16 cellular contexts compared by ENCODE assay signal in genomic region chr21:18142639-18143038, GRCh38.
A peak's percentile ranks its signal among the peaks of the same experiment; 100 is the strongest.
DNase-seq lines count a peak whose midpoint lies in the region; ATAC-seq and TF ChIP-seq lines count a peak whose summit lies in the region.
"Had no signal": no experiment of that assay in that cellular context is flagged by ENCODE, and none has a peak within 500 bp of the region (broad histone marks: within the 10 kb centered on the region; RNA-seq: fewer than 3 reads in every experiment).

No MANE protein-coding gene starts in this region.

- BruUV-seq in PC-3 (replicated peaks; lab: Mats Ljungman, UMichigan): no TSS peak

- H3F3A ChIP-seq in neural cell (ENCODE audit: insufficient read depth, low read length, poor library complexity, severe bottlenecking): no peaks in the 10 kb centered on the region
- H3F3A ChIP-seq in PC-3 (ENCODE audit: low read length, unreplicated experiment): no peaks in the 10 kb centered on the region

- H4K20me1 ChIP-seq in neural cell (ENCODE audit: insufficient read depth) (no peaks in the 10 kb centered on the region), PC-3 (ENCODE audit: low read length) (no peaks in the 10 kb centered on the region)

- no peak for TF ChIP-seq RAD21 in neural cell (conservative IDR thresholded peaks at IDR 0.05)

- H3K4me3 ChIP-seq in neural cell (ENCODE audit: low read length) (no peak overlapping the region), PC-3 (ENCODE audit: low read length) (no peak overlapping the region)
- H3K4me3 ChIP-seq: SJSA1 had no signal

- no peak for ATAC-seq in GM19035 (IDR thresholded peaks at IDR 0.05; ENCODE audit: unreplicated experiment)
- ATAC-seq in PC-3: no peak

- H3K9me2 ChIP-seq in neural cell (ENCODE audit: insufficient read depth, low read length) (no peaks in the 10 kb centered on the region), PC-3 (replicated peaks; ENCODE audit: low read length) (no peaks in the 10 kb centered on the region)

- H3K9me3 ChIP-seq in neural cell (ENCODE audit: low read length): no peaks in the 10 kb centered on the region
- H3K9me3 ChIP-seq in PC-3 (ENCODE audit: low read length): peaks cover 9% of the 10 kb centered on the region; the same call in 1 of the 2 replicates
- H3K9me3 ChIP-seq: SJSA1 had no signal

- H3K27me3 ChIP-seq in neural cell (ENCODE audit: insufficient read depth, low read depth, low read length) (no peaks in the 10 kb centered on the region), PC-3 (ENCODE audit: low read length) (no peaks in the 10 kb centered on the region)
- H3K27me3 ChIP-seq: SJSA1 had no signal

- TF ChIP-seq CTCF in neural cell (IDR thresholded peaks at IDR 0.05; ENCODE audit: poor library complexity, severe bottlenecking) (no peak), PC-3 (conservative IDR thresholded peaks at IDR 0.05; ENCODE audit: low read depth, low read length) (no peak)

- DNase-seq in NCI-H1092 treated with DMSO at 0.1 percent for 48 hours (lab: John Stamatoyannopoulos, UW): peak; percentile 25
- DNase-seq in NCI-H187 treated with DMSO at 0.1 percent for 48 hours (lab: John Stamatoyannopoulos, UW): peak; percentile 34
- DNase-seq in NCI-H748 treated with DMSO at 0.1 percent for 48 hours (lab: John Stamatoyannopoulos, UW): peak; percentile 73
- DNase-seq in T1000 (lab: John Stamatoyannopoulos, UW): no peak
- DNase-seq in PC-3: no peak
- no peak for DNase-seq in MV-4-11 (lab: John Stamatoyannopoulos, UW)
- DNase-seq: CD4-positive, alpha-beta memory T cell; EL; HFFc6; KBM-7; NCI-H1694; NCI-H526 treated with DMSO at 0.1 percent for 48 hours; SW 1271 had no signal

- no peaks in the 10 kb centered on the region for H3K4me1 ChIP-seq in PC-3 (ENCODE audit: insufficient read depth, low read length)
- H3K4me1 ChIP-seq: SJSA1 had no signal

- no peak overlapping the region for H3K9ac ChIP-seq in neural cell (ENCODE audit: low read length)
- no peak overlapping the region for H3K9ac ChIP-seq in PC-3 (ENCODE audit: low read length)

- H3K36me3 ChIP-seq in neural cell (ENCODE audit: insufficient read depth, low read length): no peaks in the 10 kb centered on the region
- no peaks in the 10 kb centered on the region for H3K36me3 ChIP-seq in PC-3 (ENCODE audit: low read depth, low read length)
- H3K36me3 ChIP-seq: SJSA1 had no signal

- no peaks in the 10 kb centered on the region for H3K79me2 ChIP-seq in neural cell (replicated peaks; ENCODE audit: insufficient read depth, low read length)
- no peaks in the 10 kb centered on the region for H3K79me2 ChIP-seq in PC-3 (ENCODE audit: low read length)

- no peak overlapping the region for H3K4me2 ChIP-seq in neural cell (ENCODE audit: low read length)
- H3K4me2 ChIP-seq in PC-3 (ENCODE audit: low read length): no peak overlapping the region

- TF ChIP-seq EP300 in neural cell (conservative IDR thresholded peaks at IDR 0.05; ENCODE audit: poor library complexity, severe bottlenecking): peak; percentile 81

- CTCF ChIA-PET in PC-3 (lab: Charles Lee): no interaction called here

- POLR2A ChIA-PET in PC-3 (lab: Charles Lee; ENCODE audit: unreplicated experiment): no interaction called here

- H2AFZ ChIP-seq in neural cell (ENCODE audit: low read depth, low read length) (no peak overlapping the region), PC-3 (ENCODE audit: low read length) (no peak overlapping the region)

- no peak overlapping the region for H3K27ac ChIP-seq in neural cell (ENCODE audit: low read length)
- H3K27ac ChIP-seq in PC-3 (ENCODE audit: low read length): no peak overlapping the region
- H3K27ac ChIP-seq: SJSA1 had no signal

- intact Hi-C loops in PC-3 (cut with micrococcal nuclease): no loop called here

TF ChIP-seq in neural cell, 6 proteins besides CTCF, POLR2A, EP300 and RAD21:
- TF ChIP-seq TAF1 (IDR thresholded peaks at IDR 0.05; ENCODE audit: low read depth) (no peak), SMC3 (conservative IDR thresholded peaks at IDR 0.05; ENCODE audit: poor library complexity) (no peak), POLR2AphosphoS5 (IDR thresholded peaks at IDR 0.05) (peak; percentile 81)

Comparison
In these comparisons a context has a peak if more than half of its experiments do, and no peak if none do; other contexts are left out.
1. DNase-seq: peak in NCI-H1092 treated with DMSO at 0.1 percent for 48 hours (single experiment), NCI-H187 treated with DMSO at 0.1 percent for 48 hours (single experiment) and NCI-H748 treated with DMSO at 0.1 percent for 48 hours (single experiment); none in T1000 (single experiment), PC-3 (single experiment) and MV-4-11 (single experiment).